In genomic region chr5:169328401-169328800, GRCh38 we compare ENCODE assay signal across 27 cellular contexts. TPM values are rescaled to one million over a fixed set of nuclear protein-coding genes. Genes with fewer than 3 reads are reported as not detected.
DNase-seq lines count a peak whose midpoint lies in the region; ATAC-seq, FAIRE-seq and TF ChIP-seq lines count a peak whose summit lies in the region.
"Had no signal": no experiment of that assay in that cellular context is flagged by ENCODE, and none has a peak within 500 bp of the region (broad histone marks: within the 10 kb centered on the region; RNA-seq: fewer than 3 reads in every experiment).

No MANE protein-coding gene starts in this region.

- no peaks in the 10 kb centered on the region for H3K9me1 ChIP-seq in IMR-90 (ENCODE audit: insufficient read depth, low read length)
- no peaks in the 10 kb centered on the region for H3K9me1 ChIP-seq in K562 (ENCODE audit: control insufficient read depth, insufficient read depth, low read length)

- TF ChIP-seq CTCF in HEK293 (tag by site-specific recombination; IDR thresholded peaks at IDR 0.05) (no peak), IMR-90 (conservative IDR thresholded peaks at IDR 0.05; ENCODE audit: low read depth, low read length) (no peak), K562 (IDR thresholded peaks at IDR 0.05 in 2 of 3, conservative IDR thresholded peaks at IDR 0.05 in 1 of 3; ENCODE audit: insufficient read depth in 2 of 3, low read depth in 1 of 3, low read length in 3 of 3) (no peak)

- no peaks in the 10 kb centered on the region for H3K79me1 ChIP-seq in IMR-90 (ENCODE audit: low read depth in 1 of 2, low read length in 2 of 2)

- H3K18ac ChIP-seq in IMR-90 (ENCODE audit: low read depth, low read length) = no peak overlapping the region

- FAIRE-seq in K562 (lab: Jason Lieb, UNC) = no peak
- FAIRE-seq: A204.1, GM12878, GM12892, GM18507 had no signal

- intact Hi-C loops in IMR-90 (cut with micrococcal nuclease) = no loop called here
- intact Hi-C loops in K562 (cut with micrococcal nuclease) = no loop called here

- no peaks in the 10 kb centered on the region for H3K79me2 ChIP-seq in K562 (ENCODE audit: control insufficient read depth, insufficient read depth, low read length)

- TF ChIP-seq RAD21 in IMR-90 (IDR thresholded peaks at IDR 0.05; ENCODE audit: low read length) = no peak
- no peak for TF ChIP-seq RAD21 in K562 (CRISPR knock-in tag; conservative IDR thresholded peaks at IDR 0.05 in 1 of 2, IDR thresholded peaks at IDR 0.05 in 1 of 2)

- POLR2A ChIA-PET in HEK293 (lab: Yijun Ruan, JAX) = no interaction called here
- POLR2A ChIA-PET in IMR-90 (lab: Charles Lee; ENCODE audit: unreplicated experiment) = no interaction called here
- POLR2A ChIA-PET in K562 (lab: Yijun Ruan, JAX) = no interaction called here

- no peak overlapping the region for H3K4ac ChIP-seq in IMR-90 (ENCODE audit: low read depth, low read length)

- ATAC-seq in IMR-90 (ENCODE audit: low read depth) (no peak), K562 (no peak), GM19328 (IDR thresholded peaks at IDR 0.05; ENCODE audit: unreplicated experiment) (no peak), HG03571 (IDR thresholded peaks at IDR 0.05; ENCODE audit: unreplicated experiment) (no peak)
- ATAC-seq: GM12878 had no signal

- dilution Hi-C loops in IMR-90 (cut with HindIII; ENCODE audit: low sequenced_read_pairs, unreplicated experiment) = no loop called here

- CTCF ChIA-PET in HEK293 (lab: Yijun Ruan, JAX) (no interaction called here), IMR-90 (lab: Yijun Ruan, JAX) (no interaction called here), K562 (lab: Yijun Ruan, JAX; ENCODE audit: low intra/inter-chr PET ratio) (no interaction called here)

- no peak overlapping the region for H2AK5ac ChIP-seq in IMR-90 (ENCODE audit: low read depth, low read length)

- H4K5ac ChIP-seq in IMR-90 (ENCODE audit: low read depth, low read length) = no peak overlapping the region

- H2BK15ac ChIP-seq in IMR-90 (ENCODE audit: low read depth, low read length) = no peak overlapping the region

- TF ChIP-seq POLR2A in IMR-90 (IDR thresholded peaks at IDR 0.05; ENCODE audit: low read depth, low read length) (no peak), K562 (conservative IDR thresholded peaks at IDR 0.05) (no peak)

- H3K4me2 ChIP-seq in IMR-90 (ENCODE audit: low read depth, low read length) = no peak overlapping the region
- H3K4me2 ChIP-seq in K562 (ENCODE audit: insufficient read depth, low read length) = no peak overlapping the region
- H3K4me2 ChIP-seq: BLaER1 had no signal

- H3K36me3 ChIP-seq in HEK293 (ENCODE audit: control insufficient read depth in 2 of 2, insufficient read depth in 1 of 2, low read length in 2 of 2) (no peaks in the 10 kb centered on the region), IMR-90 (ENCODE audit: control insufficient read depth, insufficient read depth, low read length) (no peaks in the 10 kb centered on the region), K562 (ENCODE audit: control insufficient read depth, insufficient read depth, low read length) (no peaks in the 10 kb centered on the region)
- H3K36me3 ChIP-seq: BE2C, BLaER1 had no signal

- TF ChIP-seq EP300 in K562 (IDR thresholded peaks at IDR 0.05; ENCODE audit: low read length) = no peak

- H2BK5ac ChIP-seq in IMR-90 (ENCODE audit: low read depth, low read length, poor library complexity, severe bottlenecking) = no peak overlapping the region

- no peak overlapping the region for H3K14ac ChIP-seq in IMR-90 (replicated peaks; ENCODE audit: low read depth, low read length)

- no peak overlapping the region for H2BK120ac ChIP-seq in IMR-90 (ENCODE audit: low read depth, low read length)

- H4K91ac ChIP-seq in IMR-90 (ENCODE audit: insufficient read depth, low read depth, low read length) = no peak overlapping the region

- H3K27me3 ChIP-seq in IMR-90 (ENCODE audit: control insufficient read depth, insufficient read depth, low read length) (no peaks in the 10 kb centered on the region), K562 (ENCODE audit: control insufficient read depth in 2 of 2, insufficient read depth in 2 of 2, low read length in 2 of 2) (no peaks in the 10 kb centered on the region)
- H3K27me3 ChIP-seq: BE2C, BLaER1 had no signal

- no peak overlapping the region for H2AFZ ChIP-seq in IMR-90 (replicated peaks; ENCODE audit: low read length, poor library complexity)
- H2AFZ ChIP-seq in K562 (ENCODE audit: low read depth, low read length) = no peak overlapping the region

- H3K4me1 ChIP-seq in HEK293 (ENCODE audit: control insufficient read depth, insufficient read depth, low read length) (no peaks in the 10 kb centered on the region), IMR-90 (ENCODE audit: control insufficient read depth, insufficient read depth, low read length) (no peaks in the 10 kb centered on the region), K562 (replicated peaks in 1 of 2; ENCODE audit: control insufficient read depth in 2 of 2, insufficient read depth in 2 of 2, low read length in 2 of 2) (no peaks in the 10 kb centered on the region)
- H3K4me1 ChIP-seq: BE2C, BLaER1 had no signal

- H4K8ac ChIP-seq in IMR-90 (ENCODE audit: low read depth in 2 of 2, low read length in 2 of 2) = no peak overlapping the region

- no TSS peak for BruUV-seq in IMR-90 (replicated peaks; lab: Mats Ljungman, UMichigan)
- no TSS peak for BruUV-seq in K562 (replicated peaks; lab: Mats Ljungman, UMichigan)

- H2BK20ac ChIP-seq in IMR-90 (ENCODE audit: low read depth, low read length) = no peak overlapping the region

- H3K9ac ChIP-seq in IMR-90 (ENCODE audit: low read depth, low read length) = no peak overlapping the region
- H3K9ac ChIP-seq in K562 (ENCODE audit: insufficient read depth in 1 of 2, low read depth in 2 of 2, low read length in 2 of 2) = no peak overlapping the region
- H3K9ac ChIP-seq: BLaER1 had no signal

- no peak overlapping the region for H3K23ac ChIP-seq in IMR-90 (ENCODE audit: low read depth, low read length)

- no CpG with 5 or more reads among the region's 5 CpGs for WGBS in IMR-90 (ENCODE audit: extremely low coverage in 2 of 2, insufficient read length in 1 of 2), 2 experiments
- WGBS in K562 (ENCODE audit: insufficient coverage, low coverage, missing lambda C conversion rate) = 0% methylated on average over 5 of the region's 5 CpGs

- no peak for DNase-seq in IMR-90
- DNase-seq in K562 (ENCODE audit: extremely low read depth in 1 of 4, low spot score in 3 of 4) = no peak
- DNase-seq: 8988T; ACHN; BE2C; C1 segment of cervical spinal cord; CD4-positive, alpha-beta memory T cell; CD4-positive, CD25-positive, alpha-beta regulatory T cell; CD8-positive, alpha-beta memory T cell; COR-L47; DMS 273 treated with DMSO at 0.1 percent for 48 hours; DMS153; DMS53; DMS79; DND-41; EL; GDM1 had no signal

- H2AK9ac ChIP-seq in IMR-90 (replicated peaks; ENCODE audit: low read depth, low read length, poor library complexity) = no peak overlapping the region

- in situ Hi-C loops in IMR-90 (cut with MboI; ENCODE audit: low sequenced_read_pairs) (no loop called here), K562 (cut with MboI) (no loop called here)

- H4K20me1 ChIP-seq in IMR-90 (ENCODE audit: insufficient read depth, low read length) (no peaks in the 10 kb centered on the region), K562 (replicated peaks; ENCODE audit: control insufficient read depth, insufficient read depth, low read length) (no peaks in the 10 kb centered on the region)
- H4K20me1 ChIP-seq: BLaER1 had no signal

- H3K56ac ChIP-seq in IMR-90 (ENCODE audit: extremely low read depth, insufficient read depth, low read length) = no peak overlapping the region

- H3K27ac ChIP-seq in HEK293 (ENCODE audit: extremely low read depth, low read depth, low read length) (no peak overlapping the region), IMR-90 (ENCODE audit: insufficient read depth, low read length) (no peak overlapping the region), K562 (ENCODE audit: extremely low read depth, low read depth, low read length) (no peak overlapping the region)
- H3K27ac ChIP-seq: BLaER1 had no signal

- no peaks in the 10 kb centered on the region for H3K9me3 ChIP-seq in HEK293 (ENCODE audit: control insufficient read depth, insufficient read depth, low read depth, low read length)
- H3K9me3 ChIP-seq in IMR-90 (ENCODE audit: control insufficient read depth, insufficient read depth, low read length) = no peaks in the 10 kb centered on the region
- H3K9me3 ChIP-seq in K562 (replicated peaks; ENCODE audit: control insufficient read depth, insufficient read depth, low read depth, low read length) = no peaks in the 10 kb centered on the region
- H3K9me3 ChIP-seq: BE2C, BLaER1 had no signal

- H3K4me3 ChIP-seq in HEK293 (ENCODE audit: low read depth, low read length) (no peak overlapping the region), IMR-90 (ENCODE audit: insufficient read depth, low read depth, low read length) (no peak overlapping the region), K562 (no peak overlapping the region)
- H3K4me3 ChIP-seq: BLaER1, GM12878 had no signal

TF ChIP-seq in HEK293, 187 proteins besides CTCF, POLR2A, EP300 and RAD21 (continues in another document):
- no peak for TF ChIP-seq FEZF1 (tag by site-specific recombination; IDR thresholded peaks at IDR 0.05)

TF ChIP-seq in IMR-90, 13 proteins besides CTCF, POLR2A, EP300 and RAD21 (continues in another document):
- peak; percentile 46; the same call in 1 of the 2 replicates for TF ChIP-seq CEBPB (IDR thresholded peaks at IDR 0.05; ENCODE audit: low read depth, low read length)

RNA-seq across cellular contexts. Expression of gene SLIT3, which starts 27.5 kb away (rescaled TPM):
- 0.18 and 0.28 TPM in 2 replicates for total RNA-seq in IMR-90 (2012; rRNA removed)
- polyA plus RNA-seq in IMR-90 (2012; rRNA removed) = 0.50 and 0.70 TPM in 2 replicates
- polyA plus RNA-seq in IMR-90 (2012; cell fraction: cytosol; rRNA removed) = 0.38 and 1.5 TPM in 2 replicates
- polyA plus RNA-seq in IMR-90 (2012; cell fraction: nucleus; rRNA removed; ENCODE audit: low replicate concordance) = 0.21 and 0.33 TPM in 2 replicates
- total RNA-seq in K562 (2011; cell fraction: chromatin; rRNA removed; ENCODE audit: low replicate concordance) = not detected in 2 replicates
- not detected in 2 replicates for total RNA-seq in K562 (2011; cell fraction: nucleolus; rRNA removed)
- not detected in 2 replicates for total RNA-seq in K562 (2011; cell fraction: nucleoplasm; rRNA removed)
- total RNA-seq in K562 (2014; rRNA removed) = not detected in 2 replicates
- not detected in 2 replicates for total RNA-seq in K562 (2014; rRNA removed; fragmentation: Illumina TruSeq; extraction: Trizol)
- total RNA-seq in K562 (2015; rRNA removed; fragmentation: Illumina TruSeq; extraction: Trizol) = not detected in 2 replicates
- 0.04 and 0.13 TPM in 2 replicates for total RNA-seq in K562 (2021)
- polyA plus RNA-seq in K562 (2011; rRNA removed) = 0.01 TPM in 2 replicates
- polyA plus RNA-seq in K562 (2011; cell fraction: cytosol; rRNA removed) = 0.03 TPM in 1 of 2 replicates, not detected in the other
- polyA plus RNA-seq in K562 (2011; cell fraction: nucleus; rRNA removed) = 0.03 TPM in 1 of 2 replicates, not detected in the other
- polyA plus RNA-seq in K562 (2012) = 0.19 TPM in 1 of 2 replicates, not detected in the other
- polyA plus RNA-seq in K562 (2014; fragmentation: Illumina TruSeq; extraction: Trizol) = not detected in 2 replicates
- not detected for polyA plus RNA-seq in K562 (2014; fragmentation: Nextera tagmentation; extraction: Ambion mirVana)
- polyA plus RNA-seq in K562 (2014; rRNA removed) = not detected in 2 replicates
- not detected in 2 replicates for polyA minus RNA-seq in K562 (2011; rRNA and poly(A)+ RNA removed)
- polyA minus RNA-seq in K562 (2011; cell fraction: cytosol; rRNA and poly(A)+ RNA removed) = not detected in 2 replicates
- polyA minus RNA-seq in K562 (2011; cell fraction: nucleus; rRNA and poly(A)+ RNA removed) = not detected in 2 replicates
- total RNA-seq: A673; CD4-positive, alpha-beta memory T cell; CD4-positive, CD25-positive, alpha-beta regulatory T cell had no signal
- polyA plus RNA-seq: CD14-positive monocyte; CD4-positive, alpha-beta memory T cell; CD4-positive, CD25-positive, alpha-beta regulatory T cell; CD8-positive, alpha-beta memory T cell; GM12878 had no signal

Comparison
In these comparisons a context has a peak if more than half of its experiments do, and no peak if none do; other contexts are left out.
1. Of the 44 proteins assayed by ChIP-seq in both K562 and HEK293: peak only in K562: none; only in HEK293: ATF2; in both: none; in neither: 43.